Comparison of ENCODE assay signal across 8 cellular contexts in genomic region chr17:77286641-77287431, GRCh38.
A peak's percentile ranks its signal among the peaks of the same experiment; 100 is the strongest.
DNase-seq lines count a peak whose midpoint lies in the region; ATAC-seq, FAIRE-seq and TF ChIP-seq lines count a peak whose summit lies in the region.

No MANE protein-coding gene starts in this region.

- H3K36me3 ChIP-seq in osteoblast (ENCODE audit: insufficient read depth, low read length) = no peaks in the 10 kb centered on the region

- DNase-seq in D721Med (ENCODE audit: insufficient read length, low spot score) (peak; percentile 83), NCI-H526 treated with DMSO at 0.1 percent for 48 hours (lab: John Stamatoyannopoulos, UW) (peak; percentile 86), epithelial cell of prostate (ENCODE audit: low read depth, low spot score) (peak; percentile 91), osteoblast (ENCODE audit: insufficient read length, low spot score, missing footprints) (peak; percentile 95), T-helper 1 cell (no peak)

- peak overlapping the region; percentile 60 for H3K4me2 ChIP-seq in osteoblast (ENCODE audit: insufficient read depth, low read length)

- H3K4me3 ChIP-seq in osteoblast (ENCODE audit: insufficient read depth, low read length) = peak overlapping the region; percentile 30

- H2AFZ ChIP-seq in osteoblast (ENCODE audit: low read length) = no peak overlapping the region

- peak overlapping the region; percentile 100 for H3K27ac ChIP-seq in epithelial cell of prostate
- H3K27ac ChIP-seq in osteoblast (ENCODE audit: low read depth, low read length) = peak overlapping the region; percentile 100

- TF ChIP-seq CTCF in D721Med (IDR thresholded peaks at IDR 0.05; ENCODE audit: insufficient read depth, missing control alignments) (no peak), osteoblast (IDR thresholded peaks at IDR 0.05; ENCODE audit: extremely low read depth, low read depth, low read length) (no peak)

- ATAC-seq in GM18873 (IDR thresholded peaks at IDR 0.05; ENCODE audit: low FRiP score, unreplicated experiment) (no peak), GM19452 (IDR thresholded peaks at IDR 0.05; ENCODE audit: unreplicated experiment) (no peak), GM18909 (IDR thresholded peaks at IDR 0.05; ENCODE audit: poor library complexity, unreplicated experiment) (no peak)

- no peaks in the 10 kb centered on the region for H4K20me1 ChIP-seq in osteoblast (ENCODE audit: insufficient read depth, low read length)

- H3K4me1 ChIP-seq in osteoblast (ENCODE audit: insufficient read depth, low read length) = peaks cover 56% of the 10 kb centered on the region

- no peaks in the 10 kb centered on the region for H3K27me3 ChIP-seq in osteoblast (ENCODE audit: insufficient read depth, low read length)

- peaks cover 15% of the 10 kb centered on the region for H3K79me2 ChIP-seq in osteoblast (ENCODE audit: insufficient read depth, low read length)

- no peak for FAIRE-seq in D721Med (lab: Jason Lieb, UNC)

- H3K9me3 ChIP-seq in osteoblast (ENCODE audit: low read depth, low read length) = no peaks in the 10 kb centered on the region

Comparison
In these comparisons a context has a peak if more than half of its experiments do, and no peak if none do; other contexts are left out.
1. DNase-seq: peak in D721Med (single experiment), NCI-H526 treated with DMSO at 0.1 percent for 48 hours (single experiment), epithelial cell of prostate (single experiment) and osteoblast (single experiment); none in T-helper 1 cell (0 of 5).